ENCODE assay signal across 8 cellular contexts in genomic region chr1:27342778-27343638, GRCh38. TPM values are rescaled to one million over a fixed set of nuclear protein-coding genes. Genes with fewer than 3 reads are reported as not detected.
DNase-seq lines count a peak whose midpoint lies in the region; ATAC-seq and TF ChIP-seq lines count a peak whose summit lies in the region.

No MANE protein-coding gene starts in this region.

- peaks cover 15% of the 10 kb centered on the region for H3K4me1 Mint-ChIP-seq in glutamatergic neuron (ENCODE audit: low read depth, unreplicated experiment)

- peak overlapping the region; percentile 46 for H3K27ac Mint-ChIP-seq in glutamatergic neuron (ENCODE audit: unreplicated experiment)

- H3K36me3 Mint-ChIP-seq in glutamatergic neuron (ENCODE audit: unreplicated experiment), result no peaks in the 10 kb centered on the region

- TF ChIP-seq CTCF in glutamatergic neuron (IDR thresholded peaks at IDR 0.05; ENCODE audit: partially characterized antibody, unreplicated experiment), result no peak

- H3K4me3 Mint-ChIP-seq in glutamatergic neuron (ENCODE audit: unreplicated experiment), result no peak overlapping the region

- peaks cover 8% of the 10 kb centered on the region for H3K9me3 Mint-ChIP-seq in glutamatergic neuron (ENCODE audit: unreplicated experiment)

- ATAC-seq in HG03039 (IDR thresholded peaks at IDR 0.05; ENCODE audit: unreplicated experiment) (no peak), HG02884 (IDR thresholded peaks at IDR 0.05; ENCODE audit: unreplicated experiment) (no peak)

- peaks cover 8% of the 10 kb centered on the region for H3K27me3 Mint-ChIP-seq in glutamatergic neuron (ENCODE audit: unreplicated experiment)

- DNase-seq in NCI-H2227 (lab: John Stamatoyannopoulos, UW; ENCODE audit: unreplicated experiment), result peak; percentile 51
- DNase-seq in NCI-H2227 treated with DMSO at 0.1 percent for 48 hours (lab: John Stamatoyannopoulos, UW), result no peak
- DNase-seq in NCI-H69 (lab: John Stamatoyannopoulos, UW), result peak; percentile 81
- peak; percentile 59 to 79 for DNase-seq in activated CD8-positive, alpha-beta memory T cell treated with anti-CD3 and anti-CD28 coated beads for 4 hours (ENCODE audit: low read depth in 2 of 2)
- no peak for DNase-seq in glutamatergic neuron
- DNase-seq in stimulated activated CD4-positive, alpha-beta T cell treated with anti-CD3 and anti-CD28 coated beads, Interleukin-1b, Interleukin-23, amount 100 ng/mL, for 48 hours, result peak; percentile 57

RNA-seq across cellular contexts. Expression of gene SYTL1, which starts 1.2 kb away (rescaled TPM):
- total RNA-seq in glutamatergic neuron (ENCODE audit: unreplicated experiment), result 3.2 TPM

RNA-seq across cellular contexts. Expression of gene TMEM222, which starts 21.0 kb away (rescaled TPM):
- total RNA-seq in glutamatergic neuron (ENCODE audit: unreplicated experiment), result 50.0 TPM

RNA-seq across cellular contexts. Expression of gene MAP3K6, which starts 23.8 kb away (rescaled TPM):
- 10.0 TPM for total RNA-seq in glutamatergic neuron (ENCODE audit: unreplicated experiment)

RNA-seq across cellular contexts. Expression of gene FCN3, which starts 31.6 kb away (rescaled TPM):
- not detected for total RNA-seq in glutamatergic neuron (ENCODE audit: unreplicated experiment)

RNA-seq across cellular contexts. Expression of gene CD164L2, which starts 40.1 kb away (rescaled TPM):
- total RNA-seq in glutamatergic neuron (ENCODE audit: unreplicated experiment), result not detected

Comparison
In these comparisons a context has a peak if more than half of its experiments do, and no peak if none do; other contexts are left out.
1. DNase-seq: peak in NCI-H2227 (single experiment), NCI-H69 (single experiment), activated CD8-positive, alpha-beta memory T cell treated with anti-CD3 and anti-CD28 coated beads for 4 hours (2 of 2) and stimulated activated CD4-positive, alpha-beta T cell treated with anti-CD3 and anti-CD28 coated beads, Interleukin-1b, Interleukin-23, amount 100 ng/mL, for 48 hours (single experiment); none in NCI-H2227 treated with DMSO at 0.1 percent for 48 hours (single experiment) and glutamatergic neuron (single experiment).